ENCODE assay signal across 23 cellular contexts in the genomic region with DNA sequence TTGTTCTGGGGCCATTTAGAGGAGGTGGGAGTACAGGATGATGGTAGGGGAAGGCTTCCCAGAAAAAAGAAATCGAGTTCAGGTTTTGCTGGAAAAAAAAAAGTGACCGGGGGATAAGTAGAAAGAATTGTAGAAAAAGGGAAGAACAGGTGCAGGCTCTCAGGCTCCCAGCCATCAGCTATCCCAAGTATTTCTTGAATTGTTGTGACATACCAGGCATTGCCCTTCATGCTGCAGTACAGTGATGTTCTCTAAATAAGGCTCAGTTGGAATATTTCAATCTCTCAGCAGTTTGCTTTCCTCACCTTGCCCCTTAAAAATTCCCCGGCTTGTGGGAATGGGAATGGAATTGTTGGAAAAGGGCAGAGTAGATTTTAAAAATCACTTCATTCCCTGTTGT.
"Had no signal": no experiment of that assay in that cellular context is flagged by ENCODE, and none has a peak within 500 bp of the region (broad histone marks: within the 10 kb centered on the region; RNA-seq: fewer than 3 reads in every experiment).

No MANE protein-coding gene starts in this region.

- H3K4me3 ChIP-seq: colonic mucosa, coronary artery, dorsolateral prefrontal cortex, esophagus muscularis mucosa, esophagus squamous epithelium, gastrocnemius medialis, gastroesophageal sphincter, heart left ventricle, heart right ventricle had no signal

- H3K36me3 ChIP-seq: colonic mucosa, esophagus muscularis mucosa, esophagus squamous epithelium, gastrocnemius medialis, gastroesophageal sphincter, heart left ventricle, heart right ventricle had no signal

- H3K9me3 ChIP-seq: colonic mucosa, esophagus muscularis mucosa, esophagus squamous epithelium, gastrocnemius medialis, gastroesophageal sphincter had no signal

- H3K4me1 ChIP-seq: colonic mucosa, esophagus muscularis mucosa, gastrocnemius medialis, gastroesophageal sphincter, heart right ventricle had no signal

- DNase-seq: colonic mucosa; cortex of kidney; dermis blood vessel endothelial cell; dorsolateral prefrontal cortex; effector CD4-positive, alpha-beta T cell; effector CD8-positive, alpha-beta T cell; effector memory CD4-positive, alpha-beta T cell; effector memory CD8-positive, alpha-beta T cell; endodermal cell; erythroblast; esophagus squamous epithelium; foreskin fibroblast; foreskin keratinocyte; foreskin melanocyte; gastrocnemius medialis; glutamatergic neuron; head of caudate nucleus; heart left ventricle; heart right ventricle had no signal

- H3K27ac ChIP-seq: colonic mucosa, coronary artery, dorsolateral prefrontal cortex, epithelial cell of prostate, esophagus muscularis mucosa, esophagus squamous epithelium, foreskin keratinocyte, gastrocnemius medialis, gastroesophageal sphincter, heart left ventricle, heart right ventricle had no signal

- H3K27me3 ChIP-seq: colonic mucosa, esophagus muscularis mucosa, foreskin keratinocyte, gastrocnemius medialis, gastroesophageal sphincter had no signal
